In the genomic region with DNA sequence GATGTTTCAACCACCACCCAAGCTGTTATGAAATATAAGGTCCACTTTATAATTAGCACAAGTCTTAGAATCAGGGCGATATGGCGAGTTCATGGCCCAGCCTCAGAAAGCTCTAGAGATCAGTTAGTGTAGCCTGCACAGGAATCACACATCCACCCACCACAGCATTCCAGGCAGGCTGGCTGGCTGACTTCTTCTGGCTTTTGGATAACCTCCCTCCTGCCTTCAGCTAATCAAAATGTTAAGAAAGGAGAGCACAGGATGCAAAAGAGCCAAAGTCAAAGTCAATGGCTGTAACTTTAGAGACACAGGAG, we compare ENCODE assay signal across 11 cellular contexts. TPM values are rescaled to one million over a fixed set of nuclear protein-coding genes. Genes with fewer than 3 reads are reported as not detected.
DNase-seq lines count a peak whose midpoint lies in the region; ATAC-seq and TF ChIP-seq lines count a peak whose summit lies in the region.
"Had no signal": no experiment of that assay in that cellular context is flagged by ENCODE, and none has a peak within 500 bp of the region (broad histone marks: within the 10 kb centered on the region; RNA-seq: fewer than 3 reads in every experiment).

No MANE protein-coding gene starts in this region.

- no peak overlapping the region for H4K91ac ChIP-seq in IMR-90 (ENCODE audit: insufficient read depth, low read depth, low read length)

- H3K56ac ChIP-seq in IMR-90 (ENCODE audit: extremely low read depth, insufficient read depth, low read length), result no peak overlapping the region

- H3K27me3 ChIP-seq in IMR-90 (ENCODE audit: control insufficient read depth, insufficient read depth, low read length) (no peaks in the 10 kb centered on the region), subcutaneous abdominal adipose tissue (ENCODE audit: control insufficient read depth in 5 of 5, insufficient read depth in 4 of 5, low read length in 5 of 5) (no peaks in the 10 kb centered on the region), neural progenitor cell (no peaks in the 10 kb centered on the region)

- H3K4me3 ChIP-seq in IMR-90 (ENCODE audit: insufficient read depth, low read depth, low read length), result no peak overlapping the region
- H3K4me3 ChIP-seq in subcutaneous abdominal adipose tissue (ENCODE audit: low read depth in 1 of 5, low read length in 5 of 5), result no peak overlapping the region
- H3K4me3 ChIP-seq in neural progenitor cell, result no peak overlapping the region
- H3K4me3 ChIP-seq: SK-N-MC had no signal

- H3K79me2 ChIP-seq in neural progenitor cell (ENCODE audit: low read depth), result no peaks in the 10 kb centered on the region

- no peak overlapping the region for H3K14ac ChIP-seq in IMR-90 (replicated peaks; ENCODE audit: low read depth, low read length)

- no TSS peak for BruUV-seq in IMR-90 (replicated peaks; lab: Mats Ljungman, UMichigan)

- no peaks in the 10 kb centered on the region for H4K20me1 ChIP-seq in IMR-90 (ENCODE audit: insufficient read depth, low read length)
- no peaks in the 10 kb centered on the region for H4K20me1 ChIP-seq in neural progenitor cell (ENCODE audit: low read depth)

- TF ChIP-seq CTCF in IMR-90 (conservative IDR thresholded peaks at IDR 0.05; ENCODE audit: low read depth, low read length), result no peak
- no peak for TF ChIP-seq CTCF in GM20000 (IDR thresholded peaks at IDR 0.05; ENCODE audit: extremely low read depth, missing control alignments)
- TF ChIP-seq CTCF in neural progenitor cell (IDR thresholded peaks at IDR 0.05), result no peak

- no peak overlapping the region for H3K4me3 Mint-ChIP-seq in neural progenitor cell

- no peak for TF ChIP-seq RAD21 in IMR-90 (IDR thresholded peaks at IDR 0.05; ENCODE audit: low read length)

- H4K8ac ChIP-seq in IMR-90 (ENCODE audit: low read depth in 2 of 2, low read length in 2 of 2), result no peak overlapping the region

- no peak overlapping the region for H2AK9ac ChIP-seq in IMR-90 (replicated peaks; ENCODE audit: low read depth, low read length, poor library complexity)

- H3K4me1 ChIP-seq in IMR-90 (ENCODE audit: control insufficient read depth, insufficient read depth, low read length), result peaks cover 7% of the 10 kb centered on the region
- H3K4me1 ChIP-seq in subcutaneous abdominal adipose tissue (ENCODE audit: control insufficient read depth in 5 of 5, insufficient read depth in 5 of 5, low read length in 5 of 5), result peaks cover 18 to 70% (median 68%) of the 10 kb centered on the region in 5 donors
- peaks cover 37% of the 10 kb centered on the region for H3K4me1 ChIP-seq in neural progenitor cell

- H3K9ac ChIP-seq in IMR-90 (ENCODE audit: low read depth, low read length), result no peak overlapping the region
- H3K9ac ChIP-seq in subcutaneous abdominal adipose tissue (ENCODE audit: low read length in 5 of 5), result no peak overlapping the region
- H3K9ac ChIP-seq in neural progenitor cell, result no peak overlapping the region

- no peak overlapping the region for H3K27ac ChIP-seq in IMR-90 (ENCODE audit: insufficient read depth, low read length)
- H3K27ac ChIP-seq in subcutaneous abdominal adipose tissue (ENCODE audit: low read depth, low read length), result peak overlapping the region; percentile 85
- H3K27ac ChIP-seq in neural progenitor cell, result no peak overlapping the region
- H3K27ac ChIP-seq: SK-N-MC had no signal

- no peak overlapping the region for H3K18ac ChIP-seq in IMR-90 (ENCODE audit: low read depth, low read length)

- WGBS in IMR-90 (ENCODE audit: extremely low coverage in 2 of 2, insufficient read length in 1 of 2), 2 experiments, result no CpG with 5 or more reads among the region's 2 CpGs

- intact Hi-C loops in IMR-90 (cut with micrococcal nuclease), result no loop called here

- no peak overlapping the region for H2AFZ ChIP-seq in IMR-90 (replicated peaks; ENCODE audit: low read length, poor library complexity)
- H2AFZ ChIP-seq in neural progenitor cell (replicated peaks), result no peak overlapping the region

- CTCF ChIA-PET in IMR-90 (lab: Yijun Ruan, JAX), result no interaction called here

- H3K27me3 Mint-ChIP-seq in neural progenitor cell (ENCODE audit: insufficient read depth, low read depth), result peaks cover 2% of the 10 kb centered on the region

- in situ Hi-C loops in IMR-90 (cut with MboI; ENCODE audit: low sequenced_read_pairs), result no loop called here

- peaks cover 10% of the 10 kb centered on the region for H3F3A ChIP-seq in neural progenitor cell (ENCODE audit: low read depth)

- dilution Hi-C loops in IMR-90 (cut with HindIII; ENCODE audit: low sequenced_read_pairs, unreplicated experiment), result no loop called here

- ATAC-seq in IMR-90 (ENCODE audit: low read depth) (peak; percentile 81), left lobe of liver (peak; percentile 11)

- POLR2A ChIA-PET in IMR-90 (lab: Charles Lee; ENCODE audit: unreplicated experiment), result interaction anchor here (0.5 kb wide), 1 partner anchor 17 kb away, joined by 3 read pairs; no protein-coding TSS in a partner anchor

- H3K9me3 ChIP-seq in IMR-90 (ENCODE audit: control insufficient read depth, insufficient read depth, low read length), result no peaks in the 10 kb centered on the region
- no peaks in the 10 kb centered on the region for H3K9me3 ChIP-seq in subcutaneous abdominal adipose tissue (ENCODE audit: control insufficient read depth in 5 of 5, low read length in 5 of 5)
- no peaks in the 10 kb centered on the region for H3K9me3 ChIP-seq in neural progenitor cell (ENCODE audit: low read depth)

- peaks cover 23% of the 10 kb centered on the region for H3K4me1 Mint-ChIP-seq in neural progenitor cell

- H3K4ac ChIP-seq in IMR-90 (ENCODE audit: low read depth, low read length), result no peak overlapping the region

- H3K4me2 ChIP-seq in IMR-90 (ENCODE audit: low read depth, low read length) (no peak overlapping the region), neural progenitor cell (no peak overlapping the region)

- no peak overlapping the region for H2BK15ac ChIP-seq in IMR-90 (ENCODE audit: low read depth, low read length)

- no peaks in the 10 kb centered on the region for H3K9me3 Mint-ChIP-seq in neural progenitor cell

- no peaks in the 10 kb centered on the region for H3K9me1 ChIP-seq in IMR-90 (ENCODE audit: insufficient read depth, low read length)

- H2BK120ac ChIP-seq in IMR-90 (ENCODE audit: low read depth, low read length), result no peak overlapping the region

- no peaks in the 10 kb centered on the region for H3K36me3 Mint-ChIP-seq in neural progenitor cell

- no peak overlapping the region for H3K23ac ChIP-seq in IMR-90 (ENCODE audit: low read depth, low read length)

- DNase-seq in IMR-90, result peak; percentile 57
- DNase-seq in astrocyte of the hippocampus (ENCODE audit: low read depth, low spot score), result peak; percentile 79
- no peak for DNase-seq in left lobe of liver (ENCODE audit: low spot score)
- DNase-seq in NAMALWA (ENCODE audit: low spot score), result no peak
- DNase-seq in GM20000 (ENCODE audit: low spot score), result no peak
- no peak for DNase-seq in neural progenitor cell (ENCODE audit: low spot score)
- DNase-seq: DMS79 treated with DMSO at 0.1 percent for 48 hours; NCI-H510A treated with DMSO at 0.1 percent for 48 hours; stimulated activated CD4-positive, alpha-beta T cell treated with anti-CD3 and anti-CD28 coated beads, Interleukin-4, amount 100 ng/mL, for 4 hours had no signal

- H3K27ac Mint-ChIP-seq in neural progenitor cell, result no peak overlapping the region

- H2AK5ac ChIP-seq in IMR-90 (ENCODE audit: low read depth, low read length), result no peak overlapping the region

- H2BK20ac ChIP-seq in IMR-90 (ENCODE audit: low read depth, low read length), result no peak overlapping the region

- no peak overlapping the region for H2BK5ac ChIP-seq in IMR-90 (ENCODE audit: low read depth, low read length, poor library complexity, severe bottlenecking)

- H3K36me3 ChIP-seq in IMR-90 (ENCODE audit: control insufficient read depth, insufficient read depth, low read length) (no peaks in the 10 kb centered on the region), subcutaneous abdominal adipose tissue (ENCODE audit: control insufficient read depth in 5 of 5, insufficient read depth in 5 of 5, low read length in 5 of 5) (no peaks in the 10 kb centered on the region), neural progenitor cell (no peaks in the 10 kb centered on the region)

- no peak overlapping the region for H4K5ac ChIP-seq in IMR-90 (ENCODE audit: low read depth, low read length)

- H3K79me1 ChIP-seq in IMR-90 (ENCODE audit: low read depth in 1 of 2, low read length in 2 of 2), result peaks cover 3 to 6% of the 10 kb centered on the region in 2 experiments; a peak in 2 of 4 replicates

- no peak for TF ChIP-seq POLR2A in IMR-90 (IDR thresholded peaks at IDR 0.05; ENCODE audit: low read depth, low read length)

TF ChIP-seq in IMR-90, 13 proteins besides CTCF, POLR2A, EP300 and RAD21:
- TF ChIP-seq MAZ (IDR thresholded peaks at IDR 0.05; ENCODE audit: borderline replicate concordance, low read depth, low read length), result no peak
- no peak for TF ChIP-seq CHD1 (IDR thresholded peaks at IDR 0.05; ENCODE audit: low read depth, low read length)
- no peak for TF ChIP-seq RFX5 (IDR thresholded peaks at IDR 0.05; ENCODE audit: low read depth, low read length)

RNA-seq across cellular contexts. Expression of gene SH3BP5, which starts 15.3 kb away (rescaled TPM):
- total RNA-seq in IMR-90 (2012; rRNA removed), result 14.0 and 14.2 TPM in 2 replicates
- 22.3 and 23.5 TPM in 2 replicates for polyA plus RNA-seq in IMR-90 (2012; rRNA removed)
- 20.8 and 23.4 TPM in 2 replicates for polyA plus RNA-seq in IMR-90 (2012; cell fraction: cytosol; rRNA removed)
- 18.9 and 31.2 TPM in 2 replicates for polyA plus RNA-seq in IMR-90 (2012; cell fraction: nucleus; rRNA removed; ENCODE audit: low replicate concordance)
- 10.5 TPM for total RNA-seq in left lobe of liver
- 9.1 and 11.2 TPM in 2 replicates for total RNA-seq in neural progenitor cell (ENCODE audit: low replicate concordance)

Comparison
In these comparisons a context has a peak if more than half of its experiments do, and no peak if none do; other contexts are left out.
1. DNase-seq: peak in IMR-90 (single experiment) and astrocyte of the hippocampus (single experiment); none in left lobe of liver (single experiment), NAMALWA (single experiment), GM20000 (single experiment) and neural progenitor cell (single experiment).